In genomic region chr14:23106747-23107045, GRCh38 we compare ENCODE assay signal across 1 cellular context.
A peak's percentile ranks its signal among the peaks of the same experiment; 100 is the strongest.
TF ChIP-seq lines count a peak whose summit lies in the region.

No MANE protein-coding gene starts in this region.

TF ChIP-seq in HepG2, 621 proteins besides CTCF, POLR2A, EP300 and RAD21 (continued from another document):
- TF ChIP-seq TIGD3 (CRISPR knock-in tag; IDR thresholded peaks at IDR 0.05; ENCODE audit: borderline replicate concordance) (no peak), ZNF7 (CRISPR knock-in tag; IDR thresholded peaks at IDR 0.05) (no peak), ZNF318 (CRISPR knock-in tag; IDR thresholded peaks at IDR 0.05) (no peak), RBM22 (optimal IDR thresholded peaks at IDR 0.05; ENCODE audit: low read length) (no peak), BCL3 (CRISPR knock-in tag; IDR thresholded peaks at IDR 0.05) (no peak), NR0B2 (CRISPR knock-in tag; IDR thresholded peaks at IDR 0.05) (no peak), ZIK1 (CRISPR knock-in tag; IDR thresholded peaks at IDR 0.05; ENCODE audit: borderline replicate concordance, low read depth) (no peak), ZNF282 (IDR thresholded peaks at IDR 0.05; ENCODE audit: partially characterized antibody) (no peak), KLF13 (CRISPR knock-in tag; IDR thresholded peaks at IDR 0.05) (no peak), ZBTB7B (CRISPR knock-in tag; IDR thresholded peaks at IDR 0.05) (no peak), GLI4 (CRISPR knock-in tag; IDR thresholded peaks at IDR 0.05; ENCODE audit: borderline replicate concordance) (0 out of 2 replicates have a peak, but pooled peaks have one; percentile 19), HMGXB4 (CRISPR knock-in tag; IDR thresholded peaks at IDR 0.05; ENCODE audit: borderline replicate concordance in 1 of 2, low read depth in 1 of 2) (0 out of 4 replicates have a peak, but pooled peaks of 1 of the 2 experiments have one; percentile 10), ZNF616 (CRISPR knock-in tag; IDR thresholded peaks at IDR 0.05; ENCODE audit: low read depth) (no peak), HOXA7 (CRISPR knock-in tag; IDR thresholded peaks at IDR 0.05) (no peak), ATAD3A (CRISPR knock-in tag; IDR thresholded peaks at IDR 0.05) (no peak), ZNF564 (CRISPR knock-in tag; IDR thresholded peaks at IDR 0.05) (no peak), SOX6 (IDR thresholded peaks at IDR 0.05) (no peak), SOX6 (CRISPR knock-in tag; IDR thresholded peaks at IDR 0.05) (0 out of 2 replicates have a peak, but pooled peaks have one; percentile 17), SP1 (IDR thresholded peaks at IDR 0.05) (no peak), SP1 (CRISPR knock-in tag; IDR thresholded peaks at IDR 0.05) (no peak), MTERF4 (CRISPR knock-in tag; IDR thresholded peaks at IDR 0.05) (no peak), ZNF501 (CRISPR knock-in tag; IDR thresholded peaks at IDR 0.05) (no peak), JDP2 (CRISPR knock-in tag; IDR thresholded peaks at IDR 0.05; ENCODE audit: borderline replicate concordance) (no peak), MXI1 (IDR thresholded peaks at IDR 0.05; ENCODE audit: borderline replicate concordance, low read depth, low read length) (no peak), ZNF335 (CRISPR knock-in tag; IDR thresholded peaks at IDR 0.05) (no peak), ZNF800 (CRISPR knock-in tag; IDR thresholded peaks at IDR 0.05) (no peak), ZNF850 (CRISPR knock-in tag; conservative IDR thresholded peaks at IDR 0.05) (no peak), ZNF747 (CRISPR knock-in tag; IDR thresholded peaks at IDR 0.05; ENCODE audit: borderline replicate concordance) (0 out of 2 replicates have a peak, but pooled peaks have one; percentile 46)
TF ChIP-seq in HepG2: peak in this region for 9.
